Comparison of ENCODE assay signal across 8 cellular contexts in genomic region chr19:40576181-40576584, GRCh38. TPM values are rescaled to one million over a fixed set of nuclear protein-coding genes. Genes with fewer than 3 reads are reported as not detected.
A peak's percentile ranks its signal among the peaks of the same experiment; 100 is the strongest.
DNase-seq lines count a peak whose midpoint lies in the region; ATAC-seq and TF ChIP-seq lines count a peak whose summit lies in the region.

No MANE protein-coding gene starts in this region.

- H2BK5ac ChIP-seq in H9 (ENCODE audit: insufficient read length, low read length): no peak overlapping the region

- peaks cover 3% of the 10 kb centered on the region; the same call in 1 of the 2 replicates for H3K27me3 Mint-ChIP-seq in H9 (ENCODE audit: low read depth)
- peaks cover 13% of the 10 kb centered on the region for H3K27me3 Mint-ChIP-seq in endothelial cell (ENCODE audit: unreplicated experiment)

- H3K79me1 ChIP-seq in H9 (ENCODE audit: insufficient read depth, low read depth, low read length, poor library complexity, severe bottlenecking): no peaks in the 10 kb centered on the region

- H4K8ac ChIP-seq in H9 (replicated peaks; ENCODE audit: insufficient read length, low read depth, low read length): no peak overlapping the region

- H3K23me2 ChIP-seq in H9 (ENCODE audit: insufficient read length, low read depth, low read length, poor library complexity, severe bottlenecking): peaks cover 9% of the 10 kb centered on the region

- no peak overlapping the region for H4K5ac ChIP-seq in H9 (ENCODE audit: insufficient read length, low read depth, low read length)

- WGBS in H9 (ENCODE audit: extremely low coverage, insufficient read length, low lambda C conversion rate): no CpG with 5 or more reads among the region's 19 CpGs

- no peaks in the 10 kb centered on the region for H3K27me3 ChIP-seq in H9 (ENCODE audit: insufficient read depth, low read length)
- no peaks in the 10 kb centered on the region for H3K27me3 ChIP-seq in RWPE2 (ENCODE audit: insufficient read depth, poor library complexity, severe bottlenecking)
- H3K27me3 ChIP-seq in neuron (ENCODE audit: insufficient read depth, low read length): no peaks in the 10 kb centered on the region

- H3K4me3 Mint-ChIP-seq in H9 (peak overlapping the region; percentile 85 to 95), endothelial cell (ENCODE audit: unreplicated experiment) (peak overlapping the region; percentile 91)

- H3K4me1 ChIP-seq in H9 (ENCODE audit: insufficient read depth, low read length): peaks cover 3% of the 10 kb centered on the region; the same call in 1 of the 2 replicates
- H3K4me1 ChIP-seq in RWPE2 (ENCODE audit: insufficient read depth, poor library complexity, severe bottlenecking): no peaks in the 10 kb centered on the region
- peaks cover 5% of the 10 kb centered on the region for H3K4me1 ChIP-seq in neuron (ENCODE audit: insufficient read depth, low read length)

- H2BK12ac ChIP-seq in H9 (ENCODE audit: insufficient read length, low read depth, low read length): no peak overlapping the region

- H3K27ac ChIP-seq in H9 (ENCODE audit: insufficient read length, low read depth, low read length): no peak overlapping the region
- no peak overlapping the region for H3K27ac ChIP-seq in RWPE2 (ENCODE audit: poor library complexity, severe bottlenecking)

- peak overlapping the region; percentile 91 for H3K4me3 ChIP-seq in RWPE2 (ENCODE audit: severe bottlenecking)
- H3K4me3 ChIP-seq in neuron (ENCODE audit: low read length): peak overlapping the region; percentile 91

- TF ChIP-seq CTCF in H9 (conservative IDR thresholded peaks at IDR 0.05) (no peak), RWPE2 (IDR thresholded peaks at IDR 0.05; ENCODE audit: poor library complexity, severe bottlenecking) (no peak), endothelial cell (IDR thresholded peaks at IDR 0.05; ENCODE audit: unreplicated experiment) (no peak)

- no peak overlapping the region for H3K23ac ChIP-seq in H9 (ENCODE audit: insufficient read length, low read depth, low read length)

- H2AK5ac ChIP-seq in H9 (ENCODE audit: insufficient read length, low read length): no peak overlapping the region

- H4K20me1 ChIP-seq in H9 (ENCODE audit: control insufficient read depth, insufficient read depth, insufficient read length): no peaks in the 10 kb centered on the region

- H3K18ac ChIP-seq in H9 (ENCODE audit: insufficient read length, low read depth, low read length): no peak overlapping the region

- H3K9me3 Mint-ChIP-seq in H9 (no peaks in the 10 kb centered on the region), endothelial cell (ENCODE audit: unreplicated experiment) (no peaks in the 10 kb centered on the region)

- H2BK120ac ChIP-seq in H9 (ENCODE audit: low read depth, low read length, poor library complexity, severe bottlenecking): no peak overlapping the region

- H3K4ac ChIP-seq in H9 (ENCODE audit: low read depth, low read length): no peak overlapping the region

- H2BK20ac ChIP-seq in H9 (ENCODE audit: low read depth, low read length, poor library complexity, severe bottlenecking): no peak overlapping the region

- H3T11ph ChIP-seq in H9 (ENCODE audit: low read length): no peak overlapping the region

- no peak overlapping the region for H2AFZ ChIP-seq in H9 (ENCODE audit: low read length)
- peak overlapping the region; percentile 88 for H2AFZ ChIP-seq in neuron (ENCODE audit: low read depth, low read length)

- ATAC-seq in RWPE2 (ENCODE audit: low read depth) (peak; percentile 2; the same call in 1 of the 3 replicates), GM18517 (IDR thresholded peaks at IDR 0.05; ENCODE audit: unreplicated experiment) (no peak), HG02798 (IDR thresholded peaks at IDR 0.05; ENCODE audit: poor library complexity, unreplicated experiment) (no peak)

- no peak overlapping the region; a peak in 1 of 7 replicates for H3K27ac Mint-ChIP-seq in H9
- H3K27ac Mint-ChIP-seq in endothelial cell (ENCODE audit: unreplicated experiment): no peak overlapping the region

- peak overlapping the region; percentile 25 for H3K9ac ChIP-seq in H9 (ENCODE audit: extremely low read depth, insufficient read length, low read length)

- no peaks in the 10 kb centered on the region for H3K79me2 ChIP-seq in H9 (ENCODE audit: insufficient read depth, low read length)

- H3K4me2 ChIP-seq in H9 (ENCODE audit: insufficient read depth, insufficient read length, low read length): peak overlapping the region; percentile 60

- H2BK15ac ChIP-seq in H9 (ENCODE audit: low read depth, low read length): no peak overlapping the region

- H4K91ac ChIP-seq in H9 (ENCODE audit: insufficient read length, low read depth, low read length): no peak overlapping the region

- 0 out of 2 replicates have a peak overlapping the region, but pooled peaks have one; percentile 21 for H3K14ac ChIP-seq in H9 (ENCODE audit: insufficient read depth, low read length)

- H3K4me1 Mint-ChIP-seq in H9 (peaks cover 16 to 21% of the 10 kb centered on the region in 2 experiments), endothelial cell (ENCODE audit: unreplicated experiment) (peaks cover 11% of the 10 kb centered on the region)

- peaks cover 6 to 22% (median 16%) of the 10 kb centered on the region in 3 experiments for H3K36me3 Mint-ChIP-seq in H9 (ENCODE audit: insufficient read depth in 1 of 3, low read depth in 3 of 3)
- H3K36me3 Mint-ChIP-seq in endothelial cell (ENCODE audit: low read depth, unreplicated experiment): peaks cover 11% of the 10 kb centered on the region

- DNase-seq in ELF-1 (ENCODE audit: low read depth, low spot score) (peak; percentile 53), H9 (peak; percentile 60), RWPE2 (ENCODE audit: low spot score) (no peak), endothelial cell (ENCODE audit: low spot score) (no peak), putamen (ENCODE audit: low spot score) (no peak)

- H3K9me3 ChIP-seq in H9 (ENCODE audit: control insufficient read depth, low read depth, low read length) (no peaks in the 10 kb centered on the region), RWPE2 (ENCODE audit: severe bottlenecking) (no peaks in the 10 kb centered on the region), neuron (ENCODE audit: low read length) (no peaks in the 10 kb centered on the region)

- H3K36me3 ChIP-seq in RWPE2 (ENCODE audit: low read depth): peaks cover 21% of the 10 kb centered on the region
- H3K36me3 ChIP-seq in neuron (ENCODE audit: insufficient read depth, low read length): peaks cover 19% of the 10 kb centered on the region

- no peak overlapping the region for H3K56ac ChIP-seq in H9 (ENCODE audit: insufficient read length, low read depth, low read length)

RNA-seq across cellular contexts. Expression of gene SHKBP1, which starts 0.5 kb away (rescaled TPM):
- 90.9 and 92.9 TPM in 2 replicates for total RNA-seq in H9 (2021)
- total RNA-seq in endothelial cell (ENCODE audit: unreplicated experiment): 84.6 TPM

RNA-seq across cellular contexts. Expression of gene LTBP4, which starts 25.0 kb away (rescaled TPM):
- total RNA-seq in H9 (2021) (115 and 129 TPM in 2 replicates), endothelial cell (ENCODE audit: unreplicated experiment) (175 TPM)

Comparison
In these comparisons a context has a peak if more than half of its experiments do, and no peak if none do; other contexts are left out.
1. DNase-seq: peak in ELF-1 (single experiment) and H9 (single experiment); none in RWPE2 (single experiment), endothelial cell (single experiment) and putamen (single experiment).